18 cellular contexts compared by ENCODE assay signal in genomic region chr5:15116996-15117395, GRCh38.
DNase-seq lines count a peak whose midpoint lies in the region; ATAC-seq, FAIRE-seq and TF ChIP-seq lines count a peak whose summit lies in the region.
"Had no signal": no experiment of that assay in that cellular context is flagged by ENCODE, and none has a peak within 500 bp of the region (broad histone marks: within the 10 kb centered on the region; RNA-seq: fewer than 3 reads in every experiment).

No MANE protein-coding gene starts in this region.

- peaks cover 11% of the 10 kb centered on the region for H3K9me2 ChIP-seq in GM23338 (ENCODE audit: insufficient read depth)

- H3K27me3 Mint-ChIP-seq in GM23338 (ENCODE audit: insufficient read depth, low read depth, poor library complexity), result no peaks in the 10 kb centered on the region

- intact Hi-C loops in lower lobe of right lung (cut with DNase I), result no loop called here
- intact Hi-C loops in thyroid gland (cut with DNase I), result no loop called here
- intact Hi-C loops in testis (cut with DNase I; ENCODE audit: low total_unique reads), result no loop called here

- peaks cover 8% of the 10 kb centered on the region; the same call in 2 of the 3 replicates for H3K36me3 Mint-ChIP-seq in GM23338 (ENCODE audit: low read depth)
- H3K36me3 Mint-ChIP-seq: CD14-positive monocyte had no signal

- H3K4me2 ChIP-seq in A549 (no peak overlapping the region), GM23338 (no peak overlapping the region)

- H3K27ac ChIP-seq in A549 (no peak overlapping the region), GM23338 (ENCODE audit: low read depth) (no peak overlapping the region), lower lobe of right lung (no peak overlapping the region), thyroid gland (no peak overlapping the region), testis (no peak overlapping the region)

- H2AFZ ChIP-seq in GM23338, result 0 out of 2 replicates have a peak overlapping the region, but pooled peaks have one; percentile 44

- H3K4me1 ChIP-seq in A549, result no peaks in the 10 kb centered on the region; the same call in 2 of the 3 replicates
- H3K4me1 ChIP-seq in GM23338 (ENCODE audit: insufficient read depth), result no peaks in the 10 kb centered on the region
- H3K4me1 ChIP-seq in lower lobe of right lung, result no peaks in the 10 kb centered on the region
- no peaks in the 10 kb centered on the region for H3K4me1 ChIP-seq in thyroid gland
- H3K4me1 ChIP-seq in testis, result no peaks in the 10 kb centered on the region

- H3K4me3 Mint-ChIP-seq in GM23338, result no peak overlapping the region
- H3K4me3 Mint-ChIP-seq: CD14-positive monocyte, H9 had no signal

- H4K20me1 ChIP-seq in GM23338 (replicated peaks; ENCODE audit: insufficient read depth), result no peaks in the 10 kb centered on the region

- no peak for TF ChIP-seq POLR2A in A549 (IDR thresholded peaks at IDR 0.05; ENCODE audit: low read length)
- no peak for TF ChIP-seq POLR2A in thyroid gland (IDR thresholded peaks at IDR 0.05)
- TF ChIP-seq POLR2A in testis (IDR thresholded peaks at IDR 0.05), result no peak

- 11% methylated on average over 5 of the region's 5 CpGs for WGBS in A549 (ENCODE audit: missing lambda C conversion rate)
- WGBS in thyroid gland, 2 donors, result 56 to 61% methylated on average over 5 of the region's 5 CpGs
- 52 to 64% methylated on average over 5 of the region's 5 CpGs for WGBS in testis, 2 donors

- no peak overlapping the region for H3K27ac Mint-ChIP-seq in GM23338
- H3K27ac Mint-ChIP-seq: CD14-positive monocyte, H9 had no signal

- ATAC-seq in A549 (peak; percentile 19 to 53; a peak in 3 of 6 replicates), GM23338 (no peak), lower lobe of right lung (peak; percentile 21 to 23), GM21737 (IDR thresholded peaks at IDR 0.05; ENCODE audit: unreplicated experiment) (no peak)

- peaks cover 8% of the 10 kb centered on the region for H3K9me3 Mint-ChIP-seq in GM23338

- no peaks in the 10 kb centered on the region for H3K79me2 ChIP-seq in GM23338 (replicated peaks; ENCODE audit: insufficient read depth)

- H3K27me3 ChIP-seq in GM23338 (ENCODE audit: insufficient read depth) (no peaks in the 10 kb centered on the region), lower lobe of right lung (ENCODE audit: low read depth) (no peaks in the 10 kb centered on the region), thyroid gland (no peaks in the 10 kb centered on the region), testis (no peaks in the 10 kb centered on the region)

- no peaks in the 10 kb centered on the region for H3F3A ChIP-seq in GM23338 (replicated peaks; ENCODE audit: low read depth)

- POLR2A ChIA-PET in A549 (lab: Yijun Ruan, JAX), result no interaction called here

- no peak for FAIRE-seq in A549 (lab: Jason Lieb, UNC)

- H3K4me3 ChIP-seq in A549 (no peak overlapping the region), GM23338 (no peak overlapping the region), astrocyte of the cerebellum (ENCODE audit: low read depth, low read length) (no peak overlapping the region), lower lobe of right lung (no peak overlapping the region), thyroid gland (replicated peaks in 1 of 3) (no peak overlapping the region), testis (no peak overlapping the region)

- CTCF ChIA-PET in A549 (lab: Yijun Ruan, JAX), result interaction anchor here (1.0 kb wide), 1 partner anchor 11 kb away, joined by 3 read pairs; no protein-coding TSS in a partner anchor

- TF ChIP-seq CTCF in A549 (IDR thresholded peaks at IDR 0.05) (no peak), GM23338 (conservative IDR thresholded peaks at IDR 0.05; ENCODE audit: low read depth in 2 of 2) (no peak), astrocyte of the cerebellum (IDR thresholded peaks at IDR 0.05; ENCODE audit: low read depth, low read length, missing control alignments) (no peak), lower lobe of right lung (IDR thresholded peaks at IDR 0.05) (no peak), thyroid gland (IDR thresholded peaks at IDR 0.05) (no peak), testis (IDR thresholded peaks at IDR 0.05) (no peak)

- DNase-seq in A549 (ENCODE audit: low read depth in 1 of 2, low spot score in 1 of 2), result peak in 1 of 2 experiments; percentile 6
- no peak for DNase-seq in GM23338 (ENCODE audit: low spot score)
- DNase-seq in astrocyte of the cerebellum (ENCODE audit: low read depth), result peak; percentile 5
- no peak for DNase-seq in lower lobe of right lung
- no peak for DNase-seq in thyroid gland
- DNase-seq in midbrain (lab: John Stamatoyannopoulos, UW), result no peak
- DNase-seq in testis, result no peak
- DNase-seq: AML-193; DMS 273 treated with DMSO at 0.1 percent for 48 hours; H9; NCI-H187; NCI-H345; NCI-H526 treated with DMSO at 0.1 percent for 48 hours; NK-92 treated with Interleukin-12 subunit alpha and Interleukin-12 subunit beta, amount 100 ng/mL, for 24 hours; OCI-M1; SIG-M5 had no signal

- TF ChIP-seq RAD21 in A549 (conservative IDR thresholded peaks at IDR 0.05 in 1 of 2, IDR thresholded peaks at IDR 0.05 in 1 of 2), result no peak

- in situ Hi-C loops in astrocyte of the cerebellum (cut with HindIII; ENCODE audit: low sequenced_read_pairs), result no loop called here

- H3K36me3 ChIP-seq in GM23338 (ENCODE audit: insufficient read depth) (no peaks in the 10 kb centered on the region), lower lobe of right lung (no peaks in the 10 kb centered on the region), thyroid gland (no peaks in the 10 kb centered on the region), testis (ENCODE audit: low read depth, missing control alignments) (no peaks in the 10 kb centered on the region)

- H3K4me1 Mint-ChIP-seq in GM23338, result no peaks in the 10 kb centered on the region
- H3K4me1 Mint-ChIP-seq: CD14-positive monocyte, H9 had no signal

- H3K9me3 ChIP-seq in A549 (no peaks in the 10 kb centered on the region), lower lobe of right lung (no peaks in the 10 kb centered on the region), thyroid gland (no peaks in the 10 kb centered on the region), testis (no peaks in the 10 kb centered on the region)

- TF ChIP-seq EP300 in A549 (IDR thresholded peaks at IDR 0.05), result no peak

TF ChIP-seq in A549, 52 proteins besides CTCF, POLR2A, EP300 and RAD21:
- TF ChIP-seq ZSCAN20 (CRISPR knock-in tag; IDR thresholded peaks at IDR 0.05), result no peak
TF ChIP-seq in A549: peak in this region for 0.

TF ChIP-seq in GM23338, 12 proteins besides CTCF, POLR2A, EP300 and RAD21 (continues in another document):
- TF ChIP-seq CREB1 (CRISPR knock-in tag; IDR thresholded peaks at IDR 0.05; ENCODE audit: low read depth), result no peak
- no peak for TF ChIP-seq ZNF114 (CRISPR knock-in tag; IDR thresholded peaks at IDR 0.05)
- TF ChIP-seq EZH2 (IDR thresholded peaks at IDR 0.05; ENCODE audit: low read depth, unreplicated experiment), result no peak
- no peak for TF ChIP-seq POLR2AphosphoS5 (IDR thresholded peaks at IDR 0.05; ENCODE audit: low read depth)
- TF ChIP-seq, protein P1, sequence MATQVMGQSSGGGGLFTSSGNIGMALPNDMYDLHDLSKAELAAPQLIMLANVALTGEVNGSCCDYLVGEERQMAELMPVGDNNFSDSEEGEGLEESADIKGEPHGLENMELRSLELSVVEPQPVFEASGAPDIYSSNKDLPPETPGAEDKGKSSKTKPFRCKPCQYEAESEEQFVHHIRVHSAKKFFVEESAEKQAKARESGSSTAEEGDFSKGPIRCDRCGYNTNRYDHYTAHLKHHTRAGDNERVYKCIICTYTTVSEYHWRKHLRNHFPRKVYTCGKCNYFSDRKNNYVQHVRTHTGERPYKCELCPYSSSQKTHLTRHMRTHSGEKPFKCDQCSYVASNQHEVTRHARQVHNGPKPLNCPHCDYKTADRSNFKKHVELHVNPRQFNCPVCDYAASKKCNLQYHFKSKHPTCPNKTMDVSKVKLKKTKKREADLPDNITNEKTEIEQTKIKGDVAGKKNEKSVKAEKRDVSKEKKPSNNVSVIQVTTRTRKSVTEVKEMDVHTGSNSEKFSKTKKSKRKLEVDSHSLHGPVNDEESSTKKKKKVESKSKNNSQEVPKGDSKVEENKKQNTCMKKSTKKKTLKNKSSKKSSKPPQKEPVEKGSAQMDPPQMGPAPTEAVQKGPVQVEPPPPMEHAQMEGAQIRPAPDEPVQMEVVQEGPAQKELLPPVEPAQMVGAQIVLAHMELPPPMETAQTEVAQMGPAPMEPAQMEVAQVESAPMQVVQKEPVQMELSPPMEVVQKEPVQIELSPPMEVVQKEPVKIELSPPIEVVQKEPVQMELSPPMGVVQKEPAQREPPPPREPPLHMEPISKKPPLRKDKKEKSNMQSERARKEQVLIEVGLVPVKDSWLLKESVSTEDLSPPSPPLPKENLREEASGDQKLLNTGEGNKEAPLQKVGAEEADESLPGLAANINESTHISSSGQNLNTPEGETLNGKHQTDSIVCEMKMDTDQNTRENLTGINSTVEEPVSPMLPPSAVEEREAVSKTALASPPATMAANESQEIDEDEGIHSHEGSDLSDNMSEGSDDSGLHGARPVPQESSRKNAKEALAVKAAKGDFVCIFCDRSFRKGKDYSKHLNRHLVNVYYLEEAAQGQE (IDR thresholded peaks at IDR 0.05; ENCODE audit: unreplicated experiment), result no peak
- TF ChIP-seq, protein P2, sequence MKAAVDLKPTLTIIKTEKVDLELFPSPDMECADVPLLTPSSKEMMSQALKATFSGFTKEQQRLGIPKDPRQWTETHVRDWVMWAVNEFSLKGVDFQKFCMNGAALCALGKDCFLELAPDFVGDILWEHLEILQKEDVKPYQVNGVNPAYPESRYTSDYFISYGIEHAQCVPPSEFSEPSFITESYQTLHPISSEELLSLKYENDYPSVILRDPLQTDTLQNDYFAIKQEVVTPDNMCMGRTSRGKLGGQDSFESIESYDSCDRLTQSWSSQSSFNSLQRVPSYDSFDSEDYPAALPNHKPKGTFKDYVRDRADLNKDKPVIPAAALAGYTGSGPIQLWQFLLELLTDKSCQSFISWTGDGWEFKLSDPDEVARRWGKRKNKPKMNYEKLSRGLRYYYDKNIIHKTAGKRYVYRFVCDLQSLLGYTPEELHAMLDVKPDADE (IDR thresholded peaks at IDR 0.05), result no peak
- no peak for TF ChIP-seq NANOG (IDR thresholded peaks at IDR 0.05; ENCODE audit: borderline replicate concordance)
- TF ChIP-seq ZNF331 (CRISPR knock-in tag; IDR thresholded peaks at IDR 0.05; ENCODE audit: low read depth), result no peak
- no peak for TF ChIP-seq EZH2phosphoT487 (IDR thresholded peaks at IDR 0.05; ENCODE audit: unreplicated experiment)
- no peak for TF ChIP-seq STAT1 (IDR thresholded peaks at IDR 0.05; ENCODE audit: unreplicated experiment)
- TF ChIP-seq JUNB (IDR thresholded peaks at IDR 0.05; ENCODE audit: unreplicated experiment), result no peak

Comparison
In these comparisons a context has a peak if more than half of its experiments do, and no peak if none do; other contexts are left out.
1. ATAC-seq: peak in A549 (2 of 2) and lower lobe of right lung (2 of 2); none in GM23338 (single experiment) and GM21737 (single experiment).